1 cellular context compared by ENCODE assay signal in genomic region chr6:107957165-107957908, GRCh38.
TF ChIP-seq lines count a peak whose summit lies in the region.

No MANE protein-coding gene starts in this region.

TF ChIP-seq in HepG2, 621 proteins besides CTCF, POLR2A, EP300 and RAD21 (continued from another document and continues in another):
- TF ChIP-seq FOXO4 (CRISPR knock-in tag; conservative IDR thresholded peaks at IDR 0.05), result peak; percentile 77; the same call in 1 of the 2 replicates
- no peak for TF ChIP-seq ZNF3 (CRISPR knock-in tag; IDR thresholded peaks at IDR 0.05)
- TF ChIP-seq ZNF770 (CRISPR knock-in tag; IDR thresholded peaks at IDR 0.05), result 0 out of 2 replicates have a peak, but pooled peaks have one; percentile 11
- peak; percentile 42 for TF ChIP-seq HNRNPLL (IDR thresholded peaks at IDR 0.05; ENCODE audit: low read depth, low read length, poor library complexity, severe bottlenecking)
- no peak for TF ChIP-seq ZNF260 (CRISPR knock-in tag; IDR thresholded peaks at IDR 0.05; ENCODE audit: borderline replicate concordance, low read depth)
- no peak for TF ChIP-seq ZNF713 (CRISPR knock-in tag; IDR thresholded peaks at IDR 0.05)
- peak; percentile 7; the same call in 1 of the 2 replicates for TF ChIP-seq ARID4A (CRISPR knock-in tag; IDR thresholded peaks at IDR 0.05; ENCODE audit: borderline replicate concordance)
- no peak for TF ChIP-seq USF2 (IDR thresholded peaks at IDR 0.05; ENCODE audit: low read depth, low read length)
- no peak for TF ChIP-seq USF2 (CRISPR knock-in tag; IDR thresholded peaks at IDR 0.05; ENCODE audit: borderline replicate concordance)
- peak; percentile 72 for TF ChIP-seq AGO2 (optimal IDR thresholded peaks at IDR 0.05; ENCODE audit: low read depth, low read length)
- TF ChIP-seq ZNF160 (CRISPR knock-in tag; IDR thresholded peaks at IDR 0.05), result no peak
- TF ChIP-seq THYN1 (CRISPR knock-in tag; IDR thresholded peaks at IDR 0.05; ENCODE audit: borderline replicate concordance, low read depth), result no peak
- TF ChIP-seq ZNF670 (CRISPR knock-in tag; IDR thresholded peaks at IDR 0.05; ENCODE audit: borderline replicate concordance), result no peak
- no peak for TF ChIP-seq CENPT (CRISPR knock-in tag; IDR thresholded peaks at IDR 0.05; ENCODE audit: low read depth)
- peak; percentile 17; the same call in 1 of the 2 replicates for TF ChIP-seq IRX3 (CRISPR knock-in tag; IDR thresholded peaks at IDR 0.05; ENCODE audit: borderline replicate concordance, low read depth)
- no peak for TF ChIP-seq ZNF280B (CRISPR knock-in tag; IDR thresholded peaks at IDR 0.05; ENCODE audit: borderline replicate concordance)
- no peak for TF ChIP-seq HOXA5 (CRISPR knock-in tag; IDR thresholded peaks at IDR 0.05)
- TF ChIP-seq GABPB1 (CRISPR knock-in tag; IDR thresholded peaks at IDR 0.05), result peak; percentile 2; the same call in 1 of the 2 replicates
- no peak for TF ChIP-seq XRCC5 (optimal IDR thresholded peaks at IDR 0.05; ENCODE audit: low read length)
- no peak for TF ChIP-seq CREB1 (IDR thresholded peaks at IDR 0.05)
- TF ChIP-seq CREB1 (CRISPR knock-in tag; IDR thresholded peaks at IDR 0.05), result no peak
- no peak for TF ChIP-seq ZNF34 (CRISPR knock-in tag; IDR thresholded peaks at IDR 0.05; ENCODE audit: borderline replicate concordance)
- peak; percentile 12; the same call in 1 of the 2 replicates for TF ChIP-seq TSC22D2 (CRISPR knock-in tag; IDR thresholded peaks at IDR 0.05; ENCODE audit: borderline replicate concordance)
- TF ChIP-seq SNAPC4 (CRISPR knock-in tag; IDR thresholded peaks at IDR 0.05), result 0 out of 2 replicates have a peak, but pooled peaks have one; percentile 41
- TF ChIP-seq PCBP2 (optimal IDR thresholded peaks at IDR 0.05; ENCODE audit: low read depth, low read length, poor library complexity, severe bottlenecking), result no peak
- TF ChIP-seq ZNF207 (IDR thresholded peaks at IDR 0.05; ENCODE audit: borderline replicate concordance), result no peak
- TF ChIP-seq ZFY (CRISPR knock-in tag; IDR thresholded peaks at IDR 0.05), result peak; percentile 79
- TF ChIP-seq ZSCAN29 (CRISPR knock-in tag; conservative IDR thresholded peaks at IDR 0.05), result 0 out of 2 replicates have a peak, but pooled peaks have one; percentile 44
- TF ChIP-seq ATF1 (CRISPR knock-in tag; IDR thresholded peaks at IDR 0.05), result no peak
- peak; percentile 21; the same call in 1 of the 2 replicates for TF ChIP-seq PHF8 (CRISPR knock-in tag; IDR thresholded peaks at IDR 0.05)
- no peak for TF ChIP-seq SNAPC2 (CRISPR knock-in tag; IDR thresholded peaks at IDR 0.05)
- TF ChIP-seq TP53 (CRISPR knock-in tag; conservative IDR thresholded peaks at IDR 0.05), result no peak
- no peak for TF ChIP-seq SCMH1 (CRISPR knock-in tag; IDR thresholded peaks at IDR 0.05; ENCODE audit: borderline replicate concordance)
- TF ChIP-seq MTA1 (CRISPR knock-in tag; IDR thresholded peaks at IDR 0.05; ENCODE audit: borderline replicate concordance), result no peak
- TF ChIP-seq ELF3 (CRISPR knock-in tag; IDR thresholded peaks at IDR 0.05), result no peak
- no peak for TF ChIP-seq ZNF496 (CRISPR knock-in tag; IDR thresholded peaks at IDR 0.05; ENCODE audit: insufficient replicate concordance)
- TF ChIP-seq ZNF768 (CRISPR knock-in tag; IDR thresholded peaks at IDR 0.05), result no peak
- peak; percentile 20; the same call in 1 of the 2 replicates for TF ChIP-seq ZNF281 (CRISPR knock-in tag; IDR thresholded peaks at IDR 0.05; ENCODE audit: borderline replicate concordance)
